In the genomic region with DNA sequence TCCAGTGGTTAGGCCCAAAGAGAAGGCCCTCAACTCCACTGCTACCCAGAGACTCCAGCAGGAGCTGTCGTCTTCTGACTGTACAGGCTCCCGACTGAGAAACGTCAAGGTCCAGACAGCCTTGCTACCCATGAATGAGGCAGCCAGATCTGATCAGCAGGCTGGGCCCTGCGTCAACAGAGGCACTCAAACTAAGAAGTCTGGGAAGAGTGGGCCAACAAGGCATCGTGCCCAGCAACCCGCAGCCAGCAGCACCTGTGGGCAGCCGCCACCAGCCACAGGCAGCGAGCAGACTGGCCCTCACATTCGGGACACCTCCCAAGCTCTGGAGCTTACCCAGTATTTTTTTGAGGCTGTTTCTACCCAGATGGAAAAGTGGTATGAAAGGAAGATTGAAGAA, we compare ENCODE assay signal across 19 cellular contexts.
"Had no signal": no experiment of that assay in that cellular context is flagged by ENCODE, and none has a peak within 500 bp of the region (broad histone marks: within the 10 kb centered on the region; RNA-seq: fewer than 3 reads in every experiment).

No MANE protein-coding gene starts in this region.

- H3K9me3 Mint-ChIP-seq: activated CD4-positive, alpha-beta T cell treated with anti-CD3 and anti-CD28 coated beads, Interleukin-2, amount 10 ng/mL, durations not matched to agents 24 days and 14 days; activated T-cell treated with anti-CD3 and anti-CD28 coated beads, Interleukin-2, amount 50 U/mL, for 4 hours; activated T-helper 2 cell treated with anti-CD3 and anti-CD28 coated beads, Interferon-gamma antibody, Interleukin-2, Interleukin-4, amounts not matched to agents 10 μg/mL and 5 μg/mL and 100 μg/mL, durations not matched to agents 14 hours and 24 hours and 36 hours; naive thymus-derived CD4-positive, alpha-beta T cell; neural crest cell; stimulated activated effector memory CD8-positive, alpha-beta T cell treated with anti-CD3 and anti-CD28 coated beads, Interleukin-12 subunit alpha, Interleukin-12 subunit beta, amount 100 ng/mL, for 72 hours; stimulated activated naive CD8-positive, alpha-beta T cell treated with anti-CD3 and anti-CD28 coated beads, Interleukin-15, amount 100 ng/mL, for 72 hours had no signal

- H3K9me3 ChIP-seq: esophagus muscularis mucosa, right lobe of liver, tibial nerve had no signal

- H3K4me3 Mint-ChIP-seq: activated CD4-positive, alpha-beta T cell treated with anti-CD3 and anti-CD28 coated beads, Interleukin-2, amount 10 ng/mL, durations not matched to agents 24 days and 14 days; activated naive CD8-positive, alpha-beta T cell; activated T-cell treated with anti-CD3 and anti-CD28 coated beads, Interleukin-2, amount 50 U/mL, for 4 hours; naive thymus-derived CD4-positive, alpha-beta T cell; neural crest cell; stimulated activated effector memory CD8-positive, alpha-beta T cell treated with anti-CD3 and anti-CD28 coated beads, Interleukin-12 subunit alpha, Interleukin-12 subunit beta, amount 100 ng/mL, for 72 hours; stimulated activated naive CD8-positive, alpha-beta T cell treated with anti-CD3 and anti-CD28 coated beads, Interleukin-15, amount 100 ng/mL, for 72 hours had no signal

- H3K4me3 ChIP-seq: cardiac muscle cell, esophagus muscularis mucosa, lung, right lobe of liver, skin epidermis, tibial nerve had no signal

- H3K36me3 ChIP-seq: cardiac muscle cell, right lobe of liver had no signal

- H3K27ac ChIP-seq: cardiac muscle cell, esophagus muscularis mucosa, right lobe of liver, skin epidermis, tibial nerve had no signal

- H3K27ac Mint-ChIP-seq: activated CD4-positive, alpha-beta T cell treated with anti-CD3 and anti-CD28 coated beads, Interleukin-2, amount 10 ng/mL, durations not matched to agents 24 days and 14 days; activated naive CD8-positive, alpha-beta T cell; activated T-helper 2 cell treated with anti-CD3 and anti-CD28 coated beads, Interferon-gamma antibody, Interleukin-2, Interleukin-4, amounts not matched to agents 10 μg/mL and 5 μg/mL and 100 μg/mL, durations not matched to agents 14 hours and 24 hours and 36 hours; stimulated activated effector memory CD8-positive, alpha-beta T cell treated with anti-CD3 and anti-CD28 coated beads, Interleukin-12 subunit alpha, Interleukin-12 subunit beta, amount 100 ng/mL, for 72 hours; stimulated activated naive CD8-positive, alpha-beta T cell treated with anti-CD3 and anti-CD28 coated beads, Interleukin-15, amount 100 ng/mL, for 72 hours had no signal

- ATAC-seq: activated T-cell treated with anti-CD3 and anti-CD28 coated beads, Interleukin-2, amount 50 U/mL, for 4 hours; naive thymus-derived CD4-positive, alpha-beta T cell; SK-N-SH treated with all-trans-retinoic acid at 6 μM for 48 hours; stimulated activated effector memory CD8-positive, alpha-beta T cell treated with anti-CD3 and anti-CD28 coated beads, Interleukin-12 subunit alpha, Interleukin-12 subunit beta, amount 100 ng/mL, for 72 hours; stimulated activated naive CD8-positive, alpha-beta T cell treated with anti-CD3 and anti-CD28 coated beads, Interleukin-15, amount 100 ng/mL, for 72 hours had no signal

- DNase-seq: activated CD4-positive, alpha-beta T cell treated with anti-CD3 and anti-CD28 coated beads, Interleukin-2, amount 10 ng/mL, durations not matched to agents 24 days and 14 days; activated CD8-positive, alpha-beta memory T cell treated with anti-CD3 and anti-CD28 coated beads, Interleukin-2, amount 50 U/mL, for 4 hours; activated naive CD4-positive, alpha-beta T cell; activated T-cell treated with anti-CD3 and anti-CD28 coated beads, Interleukin-2, amount 50 U/mL, for 4 hours; glutamatergic neuron; naive thymus-derived CD4-positive, alpha-beta T cell; right lobe of liver; stimulated activated CD4-positive, alpha-beta T cell treated with anti-CD3 and anti-CD28 coated beads, Interleukin-1b, Interleukin-23, amount 100 ng/mL, for 48 hours; stimulated activated naive CD8-positive, alpha-beta T cell treated with anti-CD3 and anti-CD28 coated beads, Interleukin-15, amount 100 ng/mL, for 72 hours had no signal

- H3K27me3 Mint-ChIP-seq: activated CD4-positive, alpha-beta T cell treated with anti-CD3 and anti-CD28 coated beads, Interleukin-2, amount 10 ng/mL, durations not matched to agents 24 days and 14 days; activated naive CD8-positive, alpha-beta T cell; naive thymus-derived CD4-positive, alpha-beta T cell; stimulated activated naive CD8-positive, alpha-beta T cell treated with anti-CD3 and anti-CD28 coated beads, Interleukin-15, amount 100 ng/mL, for 72 hours had no signal

- H3K4me1 ChIP-seq: esophagus muscularis mucosa, right lobe of liver, tibial nerve had no signal

- H3K27me3 ChIP-seq: cardiac muscle cell, esophagus muscularis mucosa, right lobe of liver, tibial nerve had no signal
